17 cellular contexts compared by ENCODE assay signal in genomic region chr12:1422604-1423315, GRCh38.
DNase-seq lines count a peak whose midpoint lies in the region; ATAC-seq and FAIRE-seq lines count a peak whose summit lies in the region.
"Had no signal": no experiment of that assay in that cellular context is flagged by ENCODE, and none has a peak within 500 bp of the region (broad histone marks: within the 10 kb centered on the region; RNA-seq: fewer than 3 reads in every experiment).

No MANE protein-coding gene starts in this region.

- H3K36me3 Mint-ChIP-seq in IgD-negative memory B cell = peaks cover 20% of the 10 kb centered on the region
- H3K36me3 Mint-ChIP-seq in naive thymus-derived CD4-positive, alpha-beta T cell = peaks cover 8 to 53% (median 40%) of the 10 kb centered on the region in 5 donors

- peak overlapping the region in 2 of 4 donors; percentile 0 to 67 for H3K4me3 Mint-ChIP-seq in IgD-negative memory B cell
- peak overlapping the region in 1 of 10 donors; percentile 37 for H3K4me3 Mint-ChIP-seq in naive thymus-derived CD4-positive, alpha-beta T cell

- peaks cover 0 to 6% (median 0%) of the 10 kb centered on the region in 3 experiments for H3K36me3 ChIP-seq in naive thymus-derived CD4-positive, alpha-beta T cell (ENCODE audit: control insufficient read depth in 2 of 3, insufficient read depth in 3 of 3, low read length in 3 of 3)
- H3K36me3 ChIP-seq: breast epithelium, prostate gland had no signal

- H3K9me3 Mint-ChIP-seq in IgD-negative memory B cell = peaks cover 6 to 17% (median 8%) of the 10 kb centered on the region in 3 donors
- H3K9me3 Mint-ChIP-seq in naive thymus-derived CD4-positive, alpha-beta T cell = peaks cover 0 to 31% (median 10%) of the 10 kb centered on the region in 11 donors

- H3K4me3 ChIP-seq in naive thymus-derived CD4-positive, alpha-beta T cell (ENCODE audit: low read length) = no peak overlapping the region
- H3K4me3 ChIP-seq: breast epithelium, gastroesophageal sphincter, prostate gland had no signal

- peak overlapping the region; percentile 70 to 92 (median 76) for H3K27ac Mint-ChIP-seq in IgD-negative memory B cell
- H3K27ac Mint-ChIP-seq in naive thymus-derived CD4-positive, alpha-beta T cell = peak overlapping the region in 1 of 9 donors; percentile 67

- CTCF ChIA-PET in naive thymus-derived CD4-positive, alpha-beta T cell (lab: Charles Lee) = no interaction called here

- peak; percentile 67 for FAIRE-seq in GM19239 (lab: Jason Lieb, UNC)
- FAIRE-seq: keratinocyte had no signal

- H3K27ac ChIP-seq in naive thymus-derived CD4-positive, alpha-beta T cell (ENCODE audit: low read depth, low read length) = no peak overlapping the region
- H3K27ac ChIP-seq: breast epithelium, gastroesophageal sphincter, prostate gland had no signal

- POLR2A ChIA-PET in naive thymus-derived CD4-positive, alpha-beta T cell (lab: Charles Lee) = no interaction called here

- H3K9me3 ChIP-seq in naive thymus-derived CD4-positive, alpha-beta T cell (ENCODE audit: control insufficient read depth in 2 of 3, low read length in 3 of 3) = peaks cover 0 to 3% (median 0%) of the 10 kb centered on the region in 3 experiments
- H3K9me3 ChIP-seq: prostate gland had no signal

- H3K27me3 ChIP-seq in naive thymus-derived CD4-positive, alpha-beta T cell (ENCODE audit: control insufficient read depth in 2 of 2, insufficient read depth in 2 of 2, low read length in 2 of 2) = no peaks in the 10 kb centered on the region
- H3K27me3 ChIP-seq: breast epithelium, gastroesophageal sphincter had no signal

- H3K27me3 Mint-ChIP-seq in IgD-negative memory B cell = no peaks in the 10 kb centered on the region
- H3K27me3 Mint-ChIP-seq in naive thymus-derived CD4-positive, alpha-beta T cell = no peaks in the 10 kb centered on the region

- intact Hi-C loops in naive thymus-derived CD4-positive, alpha-beta T cell (cut with micrococcal nuclease) = no loop called here

- H3K4me1 Mint-ChIP-seq in IgD-negative memory B cell = peaks cover 12 to 37% (median 34%) of the 10 kb centered on the region in 3 donors
- peaks cover 0 to 25% (median 0%) of the 10 kb centered on the region in 7 donors for H3K4me1 Mint-ChIP-seq in naive thymus-derived CD4-positive, alpha-beta T cell

- DNase-seq in activated CD4-positive, CD25-positive, alpha-beta regulatory T cell (lab: John Stamatoyannopoulos, UW) = no peak
- DNase-seq in GM19239 (ENCODE audit: insufficient read length, low spot score) (no peak), GM03348 (ENCODE audit: low spot score) (no peak)
- DNase-seq in naive thymus-derived CD4-positive, alpha-beta T cell = no peak
- DNase-seq: 8988T; activated CD4-positive, alpha-beta T cell treated with anti-CD3 and anti-CD28 coated beads, Interleukin-2, amount 50 U/mL, for 1 hour; COR-L47; HCEC 1CT; NCI-H1105 had no signal

- H3K4me1 ChIP-seq in naive thymus-derived CD4-positive, alpha-beta T cell (ENCODE audit: control insufficient read depth in 2 of 2, insufficient read depth in 2 of 2, low read length in 2 of 2) = no peaks in the 10 kb centered on the region
- H3K4me1 ChIP-seq: breast epithelium, prostate gland had no signal

- ATAC-seq in activated CD4-positive, CD25-positive, alpha-beta regulatory T cell treated with anti-CD3 and anti-CD28 coated beads, Interleukin-2, amount 50 U/mL, for 24 hours = peak; percentile 63 to 67
- ATAC-seq in naive thymus-derived CD4-positive, alpha-beta T cell = peak; percentile 37
- no peak for ATAC-seq in GM21360 (IDR thresholded peaks at IDR 0.05; ENCODE audit: unreplicated experiment)
- no peak for ATAC-seq in HG02571 (IDR thresholded peaks at IDR 0.05; ENCODE audit: unreplicated experiment)
- ATAC-seq: gastroesophageal sphincter had no signal

Comparison
In these comparisons a context has a peak if more than half of its experiments do, and no peak if none do; other contexts are left out.
1. ATAC-seq: peak in activated CD4-positive, CD25-positive, alpha-beta regulatory T cell treated with anti-CD3 and anti-CD28 coated beads, Interleukin-2, amount 50 U/mL, for 24 hours (2 of 2) and naive thymus-derived CD4-positive, alpha-beta T cell (single experiment); none in GM21360 (single experiment) and HG02571 (single experiment).